In the genomic region with DNA sequence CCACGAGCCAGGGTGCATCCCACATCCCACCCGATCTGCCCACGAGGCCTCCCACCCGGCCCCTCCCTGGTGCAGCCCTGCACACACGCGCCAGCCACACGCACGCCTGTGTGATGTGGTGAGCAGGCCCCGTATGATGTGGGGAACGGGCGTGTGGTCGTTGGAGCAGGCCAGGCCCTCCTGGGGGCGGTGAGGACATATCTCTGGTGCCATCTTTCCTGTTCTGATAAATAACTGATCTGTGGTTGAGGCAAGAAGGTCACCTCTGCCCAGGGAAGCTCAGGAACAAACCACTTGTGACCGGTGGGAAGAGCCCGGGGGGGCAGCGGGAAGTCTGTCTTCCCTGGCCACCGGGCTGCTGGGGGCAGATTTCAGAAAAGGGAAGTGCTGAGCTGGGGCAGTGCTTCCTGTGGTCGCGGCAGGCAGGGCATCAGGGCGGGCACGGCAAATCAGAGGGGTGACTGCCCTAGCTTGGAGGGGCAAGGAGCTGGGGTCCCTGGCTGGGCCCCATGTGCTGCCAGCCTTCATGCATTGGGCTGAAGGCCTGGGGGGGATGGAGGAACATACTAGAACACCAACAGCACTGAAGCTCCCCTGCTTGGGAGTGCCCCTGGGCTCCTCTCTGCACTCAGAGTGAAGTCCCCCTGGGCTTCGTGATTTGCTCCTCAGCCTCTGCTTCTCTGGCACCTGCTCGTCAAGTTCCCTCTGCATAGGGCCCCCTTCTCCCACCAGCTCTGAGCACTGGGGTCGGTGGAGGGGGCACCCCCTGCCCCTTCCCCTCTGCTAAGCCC, we compare ENCODE assay signal across 17 cellular contexts. TPM values are rescaled to one million over a fixed set of nuclear protein-coding genes. Genes with fewer than 3 reads are reported as not detected.
DNase-seq lines count a peak whose midpoint lies in the region; ATAC-seq, FAIRE-seq and TF ChIP-seq lines count a peak whose summit lies in the region.
"Had no signal": no experiment of that assay in that cellular context is flagged by ENCODE, and none has a peak within 500 bp of the region (broad histone marks: within the 10 kb centered on the region; RNA-seq: fewer than 3 reads in every experiment).

No MANE protein-coding gene starts in this region.

- no peak overlapping the region for H3K18ac ChIP-seq in H1 (ENCODE audit: extremely low read depth, low read length)

- CTCF ChIA-PET in H1 (lab: Charles Lee; ENCODE audit: partially characterized antibody), result interaction anchor here (0.5 to 3.6 kb wide), 8 partner anchors 9 to 957 kb away, joined by 3 to 23 read pairs (median 4); no protein-coding TSS in a partner anchor

- no peak overlapping the region for H3K4ac ChIP-seq in H1 (replicated peaks; ENCODE audit: insufficient read length, low read depth, low read length)

- H4K20me1 ChIP-seq in DND-41 (ENCODE audit: insufficient read depth, low read length) (peaks cover 8% of the 10 kb centered on the region; the same call in 1 of the 2 replicates), H1 (replicated peaks in 1 of 2; ENCODE audit: control insufficient read depth in 1 of 2, insufficient read depth in 2 of 2, low read length in 2 of 2) (no peaks in the 10 kb centered on the region)

- H4K8ac ChIP-seq in H1 (ENCODE audit: extremely low read depth, insufficient read depth, low read length), result peak overlapping the region; percentile 9

- no peak overlapping the region for H3K23ac ChIP-seq in H1 (ENCODE audit: insufficient read length)

- no peak overlapping the region for H2BK5ac ChIP-seq in H1 (ENCODE audit: low read depth, low read length)

- H3K79me2 ChIP-seq in DND-41 (ENCODE audit: insufficient read depth, low read length) (no peaks in the 10 kb centered on the region), H1 (ENCODE audit: control insufficient read depth in 1 of 2, insufficient read depth in 2 of 2, low read length in 2 of 2) (no peaks in the 10 kb centered on the region)

- H2BK12ac ChIP-seq in H1 (ENCODE audit: low read depth, low read length), result 0 out of 2 replicates have a peak overlapping the region, but pooled peaks have one; percentile 17

- no peak for TF ChIP-seq RAD21 in H1 (IDR thresholded peaks at IDR 0.05 in 1 of 2, conservative IDR thresholded peaks at IDR 0.05 in 1 of 2; ENCODE audit: low read depth in 2 of 2, low read length in 2 of 2)

- TF ChIP-seq POLR2A in H1 (IDR thresholded peaks at IDR 0.05; ENCODE audit: control extremely low read depth in 1 of 2, low read depth in 2 of 2, low read length in 2 of 2), result no peak

- FAIRE-seq in H1 (lab: Jason Lieb, UNC), result no peak

- no peak overlapping the region for H2AK5ac ChIP-seq in H1 (ENCODE audit: low read depth, low read length)

- H3K14ac ChIP-seq in H1 (ENCODE audit: insufficient read length), result no peak overlapping the region

- no peaks in the 10 kb centered on the region for H3K23me2 ChIP-seq in H1 (ENCODE audit: low read depth, low read length)

- TF ChIP-seq CTCF in DND-41 (IDR thresholded peaks at IDR 0.05; ENCODE audit: borderline replicate concordance, extremely low read depth, low read length, poor library complexity, severe bottlenecking), result no peak
- TF ChIP-seq CTCF in H1 (IDR thresholded peaks at IDR 0.05; ENCODE audit: control extremely low read depth in 1 of 3, insufficient read depth in 1 of 3, low read depth in 1 of 3, low read length in 3 of 3), result no peak
- no peak for TF ChIP-seq CTCF in mucosa of descending colon (IDR thresholded peaks at IDR 0.05)

- H3K56ac ChIP-seq in H1 (replicated peaks; ENCODE audit: insufficient read length, low read depth, low read length), result no peak overlapping the region

- no peak overlapping the region for H3K27ac ChIP-seq in DND-41 (ENCODE audit: low read length)
- no peak overlapping the region for H3K27ac ChIP-seq in H1 (ENCODE audit: low read depth, low read length)
- H3K27ac ChIP-seq: C4-2B, gastrocnemius medialis had no signal

- no peak overlapping the region for H4K91ac ChIP-seq in H1 (replicated peaks; ENCODE audit: insufficient read length, low read length)

- H3K9ac ChIP-seq in DND-41 (ENCODE audit: low read depth, low read length) (no peak overlapping the region), H1 (replicated peaks in 1 of 4; ENCODE audit: extremely low read depth in 1 of 4, low read depth in 3 of 4, low read length in 3 of 4) (no peak overlapping the region)

- ATAC-seq in DND-41 (ENCODE audit: insufficient read depth, low read depth) (peak; percentile 76), mucosa of descending colon (peak; percentile 17), HG02798 (IDR thresholded peaks at IDR 0.05; ENCODE audit: poor library complexity, unreplicated experiment) (no peak)
- ATAC-seq: gastrocnemius medialis had no signal

- WGBS in H1 (ENCODE audit: extremely low coverage in 1 of 2, insufficient coverage in 1 of 2, insufficient read length in 1 of 2, insufficient replicate concordance in 2 of 2, low coverage in 1 of 2, low lambda C conversion rate in 2 of 2, missing lambda C conversion rate in 1 of 2), 2 experiments, result 90% methylated on average over 22 of the region's 24 CpGs; no CpG with 5 or more reads in 1 of the 2 experiments

- H3K9me3 ChIP-seq in DND-41 (ENCODE audit: insufficient read depth, low read length, severe bottlenecking), result no peaks in the 10 kb centered on the region
- H3K9me3 ChIP-seq in H1 (ENCODE audit: insufficient read depth in 2 of 2, low read depth in 1 of 2, low read length in 1 of 2), result no peaks in the 10 kb centered on the region
- no peaks in the 10 kb centered on the region for H3K9me3 ChIP-seq in mucosa of descending colon
- H3K9me3 ChIP-seq: gastrocnemius medialis had no signal

- H4K5ac ChIP-seq in H1 (ENCODE audit: insufficient read length, low read depth, low read length), result no peak overlapping the region

- H2BK15ac ChIP-seq in H1 (ENCODE audit: low read length), result no peak overlapping the region

- DNase-seq in DND-41, result peak; percentile 28
- peak; percentile 73 for DNase-seq in NOMO-1 treated with DMSO at 0.1 percent for 48 hours (lab: John Stamatoyannopoulos, UW; ENCODE audit: unreplicated experiment)
- no peak for DNase-seq in H1 (ENCODE audit: low read depth in 1 of 2, low spot score in 2 of 2)
- DNase-seq in mucosa of descending colon, result no peak
- DNase-seq in NCI-H774 (lab: John Stamatoyannopoulos, UW), result no peak
- no peak for DNase-seq in NCI-H2107 (lab: John Stamatoyannopoulos, UW)
- DNase-seq in NCI-H510A treated with DMSO at 0.1 percent for 48 hours (lab: John Stamatoyannopoulos, UW), result no peak
- DNase-seq: amniotic stem cell; gastrocnemius medialis; NCI-H1417 treated with DMSO at 0.1 percent for 48 hours; NK-92 treated with Interleukin-12 subunit alpha and Interleukin-12 subunit beta, amount 100 ng/mL, for 24 hours; stimulated activated CD4-positive, alpha-beta T cell treated with anti-CD3 and anti-CD28 coated beads, Interleukin-4, amount 100 ng/mL, for 4 hours had no signal

- H3K4me2 ChIP-seq in DND-41 (ENCODE audit: insufficient read depth, low read length), result no peak overlapping the region
- no peak overlapping the region for H3K4me2 ChIP-seq in H1 (ENCODE audit: insufficient read depth in 1 of 2, low read depth in 2 of 2, low read length in 2 of 2)

- H3K36me3 ChIP-seq in DND-41 (ENCODE audit: insufficient read depth, low read length) (no peaks in the 10 kb centered on the region), H1 (ENCODE audit: control insufficient read depth in 2 of 4, insufficient read depth in 4 of 4, low read length in 3 of 4) (no peaks in the 10 kb centered on the region), mucosa of descending colon (ENCODE audit: low read depth) (no peaks in the 10 kb centered on the region)
- H3K36me3 ChIP-seq: gastrocnemius medialis had no signal

- TF ChIP-seq EP300 in H1 (IDR thresholded peaks at IDR 0.05; ENCODE audit: borderline replicate concordance in 1 of 2, low read depth in 2 of 2, low read length in 2 of 2), result no peak

- H2BK20ac ChIP-seq in H1 (ENCODE audit: low read length), result no peak overlapping the region

- H2AFZ ChIP-seq in DND-41 (ENCODE audit: low read depth, low read length) (no peak overlapping the region), H1 (ENCODE audit: low read length) (no peak overlapping the region)

- no peak overlapping the region for H2BK120ac ChIP-seq in H1 (replicated peaks; ENCODE audit: low read depth, low read length)

- H3K27me3 ChIP-seq in DND-41 (ENCODE audit: insufficient read depth, low read length, poor library complexity) (peaks cover 15% of the 10 kb centered on the region), H1 (replicated peaks in 1 of 4; ENCODE audit: control insufficient read depth in 3 of 4, extremely low read depth in 1 of 4, insufficient read depth in 3 of 4, low read length in 3 of 4) (no peaks in the 10 kb centered on the region)
- H3K27me3 ChIP-seq: gastrocnemius medialis had no signal

- no peaks in the 10 kb centered on the region for H3K79me1 ChIP-seq in H1 (ENCODE audit: low read depth, low read length)

- H3K4me3 ChIP-seq in DND-41 (ENCODE audit: low read depth in 1 of 2, low read length in 2 of 2) (no peak overlapping the region), H1 (ENCODE audit: extremely low read depth in 1 of 4, insufficient read depth in 2 of 4, low read depth in 3 of 4, low read length in 4 of 4) (no peak overlapping the region), mucosa of descending colon (no peak overlapping the region)
- H3K4me3 ChIP-seq: gastrocnemius medialis had no signal

- POLR2A ChIA-PET in H1 (lab: Charles Lee; ENCODE audit: partially characterized antibody), result interaction anchor here (1.2 to 2.0 kb wide), 3 partner anchors 10 to 114 kb away, joined by 3 to 8 read pairs (median 3); no protein-coding TSS in a partner anchor

- H3K4me1 ChIP-seq in DND-41 (ENCODE audit: insufficient read depth, low read length) (no peaks in the 10 kb centered on the region), H1 (replicated peaks in 1 of 4; ENCODE audit: control insufficient read depth in 3 of 4, insufficient read depth in 4 of 4, low read length in 3 of 4) (peaks cover 0 to 7% (median 0%) of the 10 kb centered on the region in 4 experiments; a peak in 1 of 7 replicates), mucosa of descending colon (ENCODE audit: low read depth) (no peaks in the 10 kb centered on the region)
- H3K4me1 ChIP-seq: gastrocnemius medialis had no signal

- intact Hi-C loops in mucosa of descending colon (cut with DNase I, micrococcal nuclease), result no loop called here

RNA-seq across cellular contexts. Expression of a gene that starts 35.2 kb away (rescaled TPM):
- 3.2 and 3.7 TPM in 2 replicates for total RNA-seq in H1 (2021; fragmentation: NEBNext Ultra II Directional; extraction: Animal tissue kit (Norgen Biotek cat#: 25700))
- 7.1 and 11.5 TPM in 2 replicates for polyA plus RNA-seq in H1 (2011; rRNA removed)
- 5.3 TPM for polyA plus RNA-seq in H1 (2011; cell fraction: cytosol; rRNA removed)
- 17.8 TPM for polyA plus RNA-seq in H1 (2011; cell fraction: nucleus; rRNA removed)
- polyA plus RNA-seq in H1 (2012, experiment 1 of 2), result 3.7 to 6.3 TPM (median 4.5 TPM) in 4 replicates
- 3.0 TPM for polyA plus RNA-seq in H1 (2012, experiment 2 of 2)
- polyA plus RNA-seq in H1 (2013, experiment 1 of 2), result 4.2 TPM
- polyA plus RNA-seq in H1 (2013, experiment 2 of 2), result 4.0 TPM
- 2.2 and 2.9 TPM in 2 replicates for polyA minus RNA-seq in H1 (2011; rRNA and poly(A)+ RNA removed)
- polyA minus RNA-seq in H1 (2011; cell fraction: cytosol; rRNA and poly(A)+ RNA removed), result 3.4 TPM
- 3.1 TPM for polyA minus RNA-seq in H1 (2011; cell fraction: nucleus; rRNA and poly(A)+ RNA removed)
- total RNA-seq in mucosa of descending colon, result not detected
- total RNA-seq: gastrocnemius medialis; lung microvascular endothelial cell; pulmonary artery endothelial cell; T-helper 2 cell treated with Interferon-gamma antibody and Interleukin-4, amounts not matched to agents 100 ng/mL and 5 ng/mL, for 36 hours had no signal

RNA-seq across cellular contexts. Expression of a gene that starts 41.5 kb away (rescaled TPM):
- 2.7 and 3.0 TPM in 2 replicates for total RNA-seq in H1 (2021; fragmentation: NEBNext Ultra II Directional; extraction: Animal tissue kit (Norgen Biotek cat#: 25700))
- polyA plus RNA-seq in H1 (2011; rRNA removed), result 2.0 and 2.4 TPM in 2 replicates
- 2.1 TPM for polyA plus RNA-seq in H1 (2011; cell fraction: cytosol; rRNA removed)
- polyA plus RNA-seq in H1 (2011; cell fraction: nucleus; rRNA removed), result 1.4 TPM
- 1.1 to 1.9 TPM (median 1.5 TPM) in 4 replicates for polyA plus RNA-seq in H1 (2012, experiment 1 of 2)
- polyA plus RNA-seq in H1 (2012, experiment 2 of 2), result 1.4 TPM
- polyA plus RNA-seq in H1 (2013, experiment 1 of 2), result 1.5 TPM
- 1.3 TPM for polyA plus RNA-seq in H1 (2013, experiment 2 of 2)
- 1.4 and 1.6 TPM in 2 replicates for polyA minus RNA-seq in H1 (2011; rRNA and poly(A)+ RNA removed)
- 2.1 TPM for polyA minus RNA-seq in H1 (2011; cell fraction: cytosol; rRNA and poly(A)+ RNA removed)
- 6.4 TPM for polyA minus RNA-seq in H1 (2011; cell fraction: nucleus; rRNA and poly(A)+ RNA removed)
- 10 to 100 TPM; 30.1 to 73.2 (median 66.1) TPM for total RNA-seq in mucosa of descending colon

Comparison
In these comparisons a context has a peak if more than half of its experiments do, and no peak if none do; other contexts are left out.
1. DNase-seq: peak in DND-41 (single experiment) and NOMO-1 treated with DMSO at 0.1 percent for 48 hours (single experiment); none in H1 (0 of 2), mucosa of descending colon (0 of 3), NCI-H774 (single experiment), NCI-H2107 (single experiment) and NCI-H510A treated with DMSO at 0.1 percent for 48 hours (single experiment).